In genomic region chr9:133609311-133610098, GRCh38 we compare ENCODE assay signal across 9 cellular contexts. TPM values are rescaled to one million over a fixed set of nuclear protein-coding genes. Genes with fewer than 3 reads are reported as not detected.
A peak's percentile ranks its signal among the peaks of the same experiment; 100 is the strongest.
DNase-seq lines count a peak whose midpoint lies in the region; ATAC-seq and TF ChIP-seq lines count a peak whose summit lies in the region.
"Had no signal": no experiment of that assay in that cellular context is flagged by ENCODE, and none has a peak within 500 bp of the region (broad histone marks: within the 10 kb centered on the region; RNA-seq: fewer than 3 reads in every experiment).

Gene FAM163B (minus strand): TSS chr9:133609389. CDS start chr9:133580223, 29,166 bp downstream.

- no peak within 1 kb of the TSS for H3K4me3 Mint-ChIP-seq in T-helper 2 cell treated with Interferon-gamma antibody and Interleukin-4, amounts not matched to agents 5 μg/mL and 100 μg/mL, for 36 hours

- H3K9me3 Mint-ChIP-seq in T-helper 2 cell treated with Interferon-gamma antibody and Interleukin-4, amounts not matched to agents 5 μg/mL and 100 μg/mL, for 36 hours = no peaks in the 10 kb centered on the region

- ATAC-seq in aorta (ENCODE audit: low FRiP score) (peak; percentile 70), GM21576 (IDR thresholded peaks at IDR 0.05; ENCODE audit: unreplicated experiment) (no peak)

- H3K27me3 Mint-ChIP-seq in T-helper 2 cell treated with Interferon-gamma antibody and Interleukin-4, amounts not matched to agents 5 μg/mL and 100 μg/mL, for 36 hours (ENCODE audit: low read depth) = peaks cover 18% of the 10 kb centered on the region

- no peaks in the 10 kb centered on the region for H3K4me1 Mint-ChIP-seq in T-helper 2 cell treated with Interferon-gamma antibody and Interleukin-4, amounts not matched to agents 5 μg/mL and 100 μg/mL, for 36 hours (ENCODE audit: low read depth)

- TF ChIP-seq CTCF in coronary artery (IDR thresholded peaks at IDR 0.05) = no peak

- peak; percentile 82 for DNase-seq in DMS53 (lab: John Stamatoyannopoulos, UW)
- DNase-seq in T-helper 2 cell treated with Interferon-gamma antibody and Interleukin-4, amounts not matched to agents 5 μg/mL and 100 μg/mL, for 36 hours (ENCODE audit: low spot score) = peak; percentile 20
- DNase-seq in coronary artery (ENCODE audit: low spot score) = no peak
- peak; percentile 59 for DNase-seq in midbrain (lab: John Stamatoyannopoulos, UW)
- DNase-seq in aorta = peak in 1 of 2 donors; percentile 85
- no peak for DNase-seq in ureter (ENCODE audit: low spot score)
- DNase-seq in NCI-H1105 (lab: John Stamatoyannopoulos, UW) = no peak

- no peaks in the 10 kb centered on the region for H3K36me3 ChIP-seq in aorta (ENCODE audit: control insufficient read depth in 1 of 2, insufficient read depth in 2 of 2, low read length in 1 of 2)

- no peak within 1 kb of the TSS for H3K27ac Mint-ChIP-seq in T-helper 2 cell treated with Interferon-gamma antibody and Interleukin-4, amounts not matched to agents 5 μg/mL and 100 μg/mL, for 36 hours

- H3K27me3 ChIP-seq in aorta (ENCODE audit: control insufficient read depth in 1 of 2, insufficient read depth in 2 of 2, low read length in 1 of 2) = no peaks in the 10 kb centered on the region

- intact Hi-C loops in aorta (cut with DNase I) = no loop called here

- no peaks in the 10 kb centered on the region for H3K36me3 Mint-ChIP-seq in T-helper 2 cell treated with Interferon-gamma antibody and Interleukin-4, amounts not matched to agents 5 μg/mL and 100 μg/mL, for 36 hours (ENCODE audit: low read depth)

- WGBS in aorta, 2 donors = 8 to 12% methylated on average over 42 to 61 of the region's 61 CpGs

- no peaks in the 10 kb centered on the region for H3K9me3 ChIP-seq in aorta (ENCODE audit: control insufficient read depth, low read length)

- H3K27ac ChIP-seq in coronary artery = no peak within 1 kb of the TSS
- no peak within 1 kb of the TSS for H3K27ac ChIP-seq in aorta (ENCODE audit: low read depth in 1 of 2, low read length in 2 of 2)

- H3K4me3 ChIP-seq in coronary artery (peak within 1 kb of the TSS; percentile 50), aorta (ENCODE audit: low read length in 2 of 2) (no peak within 1 kb of the TSS)

- no peaks in the 10 kb centered on the region for H3K4me1 ChIP-seq in aorta (ENCODE audit: control insufficient read depth in 1 of 2, insufficient read depth in 2 of 2, low read length in 2 of 2)

RNA-seq across cellular contexts. Expression of gene FAM163B, which starts in this region (rescaled TPM):
- total RNA-seq in aorta (not detected), ureter (not detected)
- not detected for polyA plus RNA-seq in aorta
- total RNA-seq: bronchial epithelial cell had no signal

Comparison
In these comparisons a context has a peak if more than half of its experiments do, and no peak if none do; other contexts are left out.
1. Peak in ATAC-seq in aorta; RNA of the gene not detected or under 1 TPM.
2. DNase-seq: peak in DMS53 (single experiment), T-helper 2 cell treated with Interferon-gamma antibody and Interleukin-4, amounts not matched to agents 5 μg/mL and 100 μg/mL, for 36 hours (single experiment) and midbrain (single experiment); none in coronary artery (single experiment), ureter (single experiment) and NCI-H1105 (single experiment).